Comparison of ENCODE assay signal across 8 cellular contexts in genomic region chr19:52943134-52943883, GRCh38. TPM values are rescaled to one million over a fixed set of nuclear protein-coding genes. Genes with fewer than 3 reads are reported as not detected.
DNase-seq lines count a peak whose midpoint lies in the region; ATAC-seq and TF ChIP-seq lines count a peak whose summit lies in the region.

No MANE protein-coding gene starts in this region.

- no peak for TF ChIP-seq RAD21 in IMR-90 (IDR thresholded peaks at IDR 0.05; ENCODE audit: low read length)

- no peak overlapping the region for H3K14ac ChIP-seq in IMR-90 (replicated peaks; ENCODE audit: low read depth, low read length)

- H3K4ac ChIP-seq in IMR-90 (ENCODE audit: low read depth, low read length), result no peak overlapping the region

- POLR2A ChIA-PET in IMR-90 (lab: Charles Lee; ENCODE audit: unreplicated experiment), result no interaction called here
- POLR2A ChIA-PET in naive thymus-derived CD8-positive, alpha-beta T cell (lab: Charles Lee), result interaction anchor here (1.1 kb wide), 2 partner anchors 13 to 19 kb away, joined by 3 to 4 read pairs; partner anchors contain the start of gene ZNF816

- H3K4me3 ChIP-seq in AG09309 (ENCODE audit: control insufficient read depth, low read depth, low read length), result peak overlapping the region; percentile 53
- H3K4me3 ChIP-seq in IMR-90 (ENCODE audit: insufficient read depth, low read depth, low read length), result peak overlapping the region; percentile 74

- DNase-seq in AG09309 (ENCODE audit: low read depth), result no peak
- DNase-seq in IMR-90, result no peak
- DNase-seq in naive thymus-derived CD8-positive, alpha-beta T cell, result no peak
- DNase-seq in NOMO-1 treated with dmso at 0.1 percent for 144 hours (lab: John Stamatoyannopoulos, UW; ENCODE audit: unreplicated experiment), result no peak

- peak overlapping the region; percentile 50; the same call in 1 of the 2 replicates for H3K27ac ChIP-seq in IMR-90 (ENCODE audit: insufficient read depth, low read length)
- peak overlapping the region; percentile 29 for H3K27ac ChIP-seq in cingulate gyrus (ENCODE audit: low read depth, low read length)

- H4K8ac ChIP-seq in IMR-90 (ENCODE audit: low read depth in 2 of 2, low read length in 2 of 2), result peak overlapping the region in 1 of 2 experiments; percentile 43; a peak in 2 of 4 replicates

- TF ChIP-seq CTCF in AG09309 (IDR thresholded peaks at IDR 0.05; ENCODE audit: control insufficient read depth, insufficient read depth, low read depth, low read length, missing control alignments) (no peak), IMR-90 (conservative IDR thresholded peaks at IDR 0.05; ENCODE audit: low read depth, low read length) (no peak)

- H3K56ac ChIP-seq in IMR-90 (ENCODE audit: extremely low read depth, insufficient read depth, low read length), result no peak overlapping the region

- no peak overlapping the region for H2BK120ac ChIP-seq in IMR-90 (ENCODE audit: low read depth, low read length)

- H4K91ac ChIP-seq in IMR-90 (ENCODE audit: insufficient read depth, low read depth, low read length), result no peak overlapping the region

- H3K4me1 Mint-ChIP-seq in naive thymus-derived CD8-positive, alpha-beta T cell, result peaks cover 11 to 31% (median 20%) of the 10 kb centered on the region in 4 donors

- WGBS in IMR-90 (ENCODE audit: extremely low coverage in 2 of 2, insufficient read length in 1 of 2), 2 experiments, result 88% methylated on average over 6 of the region's 29 CpGs; no CpG with 5 or more reads in 1 of the 2 experiments

- peaks cover 0 to 71% (median 17%) of the 10 kb centered on the region in 9 donors for H3K9me3 Mint-ChIP-seq in naive thymus-derived CD8-positive, alpha-beta T cell

- H3K4me1 ChIP-seq in IMR-90 (ENCODE audit: control insufficient read depth, insufficient read depth, low read length), result no peaks in the 10 kb centered on the region

- H3K36me3 ChIP-seq in IMR-90 (ENCODE audit: control insufficient read depth, insufficient read depth, low read length), result no peaks in the 10 kb centered on the region; the same call in 1 of the 2 replicates

- H2AK5ac ChIP-seq in IMR-90 (ENCODE audit: low read depth, low read length), result no peak overlapping the region; the same call in 1 of the 2 replicates

- H3K9ac ChIP-seq in IMR-90 (ENCODE audit: low read depth, low read length), result peak overlapping the region; percentile 56; the same call in 1 of the 2 replicates

- peak overlapping the region; percentile 85 to 97 (median 94) for H3K4me3 Mint-ChIP-seq in naive thymus-derived CD8-positive, alpha-beta T cell

- H2AFZ ChIP-seq in IMR-90 (replicated peaks; ENCODE audit: low read length, poor library complexity), result peak overlapping the region; percentile 91

- no peaks in the 10 kb centered on the region for H4K20me1 ChIP-seq in IMR-90 (ENCODE audit: insufficient read depth, low read length)

- H2BK15ac ChIP-seq in IMR-90 (ENCODE audit: low read depth, low read length), result 0 out of 3 replicates have a peak overlapping the region, but pooled peaks have one; percentile 37

- H3K18ac ChIP-seq in IMR-90 (ENCODE audit: low read depth, low read length), result no peak overlapping the region

- in situ Hi-C loops in IMR-90 (cut with MboI; ENCODE audit: low sequenced_read_pairs), result no loop called here

- H2AK9ac ChIP-seq in IMR-90 (replicated peaks; ENCODE audit: low read depth, low read length, poor library complexity), result no peak overlapping the region

- no TSS peak for BruUV-seq in IMR-90 (replicated peaks; lab: Mats Ljungman, UMichigan)

- intact Hi-C loops in IMR-90 (cut with micrococcal nuclease), result loop anchor here (2.0 kb wide), 1 partner anchor 85 kb away; no protein-coding TSS in a partner anchor

- no peak overlapping the region for H4K5ac ChIP-seq in IMR-90 (ENCODE audit: low read depth, low read length)

- no peaks in the 10 kb centered on the region; a peak in 1 of 4 replicates for H3K79me1 ChIP-seq in IMR-90 (ENCODE audit: low read depth in 1 of 2, low read length in 2 of 2)

- dilution Hi-C loops in IMR-90 (cut with HindIII; ENCODE audit: low sequenced_read_pairs, unreplicated experiment), result no loop called here

- CTCF ChIA-PET in IMR-90 (lab: Yijun Ruan, JAX), result no interaction called here

- H2BK5ac ChIP-seq in IMR-90 (ENCODE audit: low read depth, low read length, poor library complexity, severe bottlenecking), result peak overlapping the region; percentile 53

- H3K4me2 ChIP-seq in IMR-90 (ENCODE audit: low read depth, low read length), result peak overlapping the region; percentile 74

- H3K27me3 Mint-ChIP-seq in naive thymus-derived CD8-positive, alpha-beta T cell, result peaks cover 0 to 7% (median 0%) of the 10 kb centered on the region in 5 donors

- H3K27me3 ChIP-seq in IMR-90 (ENCODE audit: control insufficient read depth, insufficient read depth, low read length), result no peaks in the 10 kb centered on the region

- no peak for TF ChIP-seq POLR2A in IMR-90 (IDR thresholded peaks at IDR 0.05; ENCODE audit: low read depth, low read length)

- ATAC-seq in IMR-90 (ENCODE audit: low read depth), result no peak
- ATAC-seq in naive thymus-derived CD8-positive, alpha-beta T cell, result no peak
- ATAC-seq in HG03045 (IDR thresholded peaks at IDR 0.05; ENCODE audit: unreplicated experiment), result no peak
- no peak for ATAC-seq in HG02973 (IDR thresholded peaks at IDR 0.05; ENCODE audit: unreplicated experiment)
- ATAC-seq in GM21360 (IDR thresholded peaks at IDR 0.05; ENCODE audit: unreplicated experiment), result no peak

- H3K36me3 Mint-ChIP-seq in naive thymus-derived CD8-positive, alpha-beta T cell, result peaks cover 13 to 46% (median 20%) of the 10 kb centered on the region in 3 donors

- H3K27ac Mint-ChIP-seq in naive thymus-derived CD8-positive, alpha-beta T cell, result peak overlapping the region in 6 of 10 donors; percentile 15 to 96 (median 94)

- H3K23ac ChIP-seq in IMR-90 (ENCODE audit: low read depth, low read length), result 0 out of 2 replicates have a peak overlapping the region, but pooled peaks have one; percentile 59

- no peak overlapping the region for H2BK20ac ChIP-seq in IMR-90 (ENCODE audit: low read depth, low read length)

- H3K9me1 ChIP-seq in IMR-90 (ENCODE audit: insufficient read depth, low read length), result no peaks in the 10 kb centered on the region

- H3K9me3 ChIP-seq in IMR-90 (ENCODE audit: control insufficient read depth, insufficient read depth, low read length), result peaks cover 14% of the 10 kb centered on the region

TF ChIP-seq in IMR-90, 13 proteins besides CTCF, POLR2A, EP300 and RAD21:
- no peak for TF ChIP-seq MAZ (IDR thresholded peaks at IDR 0.05; ENCODE audit: borderline replicate concordance, low read depth, low read length)
- no peak for TF ChIP-seq RCOR1 (IDR thresholded peaks at IDR 0.05; ENCODE audit: insufficient replicate concordance, low read length)
- no peak for TF ChIP-seq FOS (IDR thresholded peaks at IDR 0.05; ENCODE audit: low read depth, low read length)
- TF ChIP-seq SMC3 (IDR thresholded peaks at IDR 0.05; ENCODE audit: low read depth, low read length), result no peak
- no peak for TF ChIP-seq ELK1 (IDR thresholded peaks at IDR 0.05; ENCODE audit: borderline replicate concordance, low read depth, low read length)
- no peak for TF ChIP-seq CHD1 (IDR thresholded peaks at IDR 0.05; ENCODE audit: low read depth, low read length)
- no peak for TF ChIP-seq BHLHE40 (IDR thresholded peaks at IDR 0.05; ENCODE audit: low read depth, low read length)
- TF ChIP-seq USF2 (IDR thresholded peaks at IDR 0.05; ENCODE audit: low read depth, low read length), result no peak
- TF ChIP-seq CEBPB (IDR thresholded peaks at IDR 0.05; ENCODE audit: low read depth, low read length), result no peak
- TF ChIP-seq NFE2L2 (IDR thresholded peaks at IDR 0.05; ENCODE audit: low read depth, low read length), result no peak
- TF ChIP-seq RFX5 (IDR thresholded peaks at IDR 0.05; ENCODE audit: low read depth, low read length), result no peak
- TF ChIP-seq MXI1 (IDR thresholded peaks at IDR 0.05; ENCODE audit: borderline replicate concordance, low read depth, low read length), result no peak
- TF ChIP-seq MAFK (IDR thresholded peaks at IDR 0.05; ENCODE audit: low read depth, low read length), result no peak

RNA-seq across cellular contexts. Expression of gene ZNF816, which starts 19.4 kb away (rescaled TPM):
- 10.0 and 12.0 TPM in 2 replicates for total RNA-seq in IMR-90 (2012; rRNA removed)
- polyA plus RNA-seq in IMR-90 (2012; rRNA removed), result 1.2 and 1.6 TPM in 2 replicates
- 0.37 and 0.43 TPM in 2 replicates for polyA plus RNA-seq in IMR-90 (2012; cell fraction: cytosol; rRNA removed)
- polyA plus RNA-seq in IMR-90 (2012; cell fraction: nucleus; rRNA removed; ENCODE audit: low replicate concordance), result 0.38 and 2.2 TPM in 2 replicates
- 10 to 100 TPM; 20.0 to 21.6 TPM for total RNA-seq in naive thymus-derived CD8-positive, alpha-beta T cell
- 10 to 100 TPM in 1 of 3 donors, 1 to 10 TPM in 2; 5.0 to 15.4 (median 6.7) TPM for polyA plus RNA-seq in naive thymus-derived CD8-positive, alpha-beta T cell

RNA-seq across cellular contexts. Expression of gene ZNF888, which starts 20.1 kb away (rescaled TPM):
- 6.1 TPM in 2 replicates for total RNA-seq in IMR-90 (2012; rRNA removed)
- 0.50 and 0.82 TPM in 2 replicates for polyA plus RNA-seq in IMR-90 (2012; rRNA removed)
- 0.10 and 0.15 TPM in 2 replicates for polyA plus RNA-seq in IMR-90 (2012; cell fraction: cytosol; rRNA removed)
- 0.18 and 2.2 TPM in 2 replicates for polyA plus RNA-seq in IMR-90 (2012; cell fraction: nucleus; rRNA removed; ENCODE audit: low replicate concordance)
- total RNA-seq in naive thymus-derived CD8-positive, alpha-beta T cell, result 10 to 100 TPM in 1 of 2 experiments, 1 to 10 TPM in 1; 9.5 to 10.5 TPM
- 1 to 10 TPM in 2 of 3 donors, under 1 TPM in 1; 0.85 to 2.4 (median 1.7) TPM for polyA plus RNA-seq in naive thymus-derived CD8-positive, alpha-beta T cell

RNA-seq across cellular contexts. Expression of gene ZNF320, which starts 45.9 kb away (rescaled TPM):
- total RNA-seq in IMR-90 (2012; rRNA removed), result 4.7 and 5.0 TPM in 2 replicates
- polyA plus RNA-seq in IMR-90 (2012; rRNA removed), result 1.9 and 3.4 TPM in 2 replicates
- 1.2 and 1.5 TPM in 2 replicates for polyA plus RNA-seq in IMR-90 (2012; cell fraction: cytosol; rRNA removed)
- polyA plus RNA-seq in IMR-90 (2012; cell fraction: nucleus; rRNA removed; ENCODE audit: low replicate concordance), result 4.1 and 10.8 TPM in 2 replicates
- 10 to 100 TPM; 25.8 TPM for total RNA-seq in naive thymus-derived CD8-positive, alpha-beta T cell
- polyA plus RNA-seq in naive thymus-derived CD8-positive, alpha-beta T cell, result 1 to 10 TPM; 5.8 to 8.4 (median 6.1) TPM
